8 cellular contexts compared by ENCODE assay signal in the genomic region with DNA sequence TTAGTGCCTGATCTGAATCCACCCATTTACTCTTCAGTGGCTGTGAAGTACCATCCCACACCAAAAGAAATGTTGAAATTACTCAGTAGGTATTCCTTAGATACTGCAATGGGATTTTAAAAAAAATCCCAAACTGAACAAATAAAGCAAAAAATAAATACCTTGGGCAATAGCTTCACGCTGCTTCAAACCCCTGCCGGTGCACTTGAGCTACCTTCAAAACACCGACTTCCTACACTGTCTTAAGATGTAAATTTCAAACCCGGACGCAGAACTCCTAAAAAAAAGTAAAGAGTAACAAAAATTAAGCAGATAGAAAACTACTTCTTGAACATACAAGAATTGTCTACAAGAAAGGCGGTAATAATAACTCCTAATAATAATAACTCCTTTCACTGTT. TPM values are rescaled to one million over a fixed set of nuclear protein-coding genes. Genes with fewer than 3 reads are reported as not detected.
DNase-seq lines count a peak whose midpoint lies in the region; TF ChIP-seq lines count a peak whose summit lies in the region.
"Had no signal": no experiment of that assay in that cellular context is flagged by ENCODE, and none has a peak within 500 bp of the region (broad histone marks: within the 10 kb centered on the region; RNA-seq: fewer than 3 reads in every experiment).

No MANE protein-coding gene starts in this region.

- peak overlapping the region; percentile 95 for H3K4me2 ChIP-seq in H9 (ENCODE audit: insufficient read depth, insufficient read length, low read length)

- H3K9me3 ChIP-seq in H9 (ENCODE audit: control insufficient read depth, low read depth, low read length) (no peaks in the 10 kb centered on the region), ascending aorta (no peaks in the 10 kb centered on the region), iPS-18c (ENCODE audit: control insufficient read depth, insufficient read depth, low read length) (peaks cover under 1% of the 10 kb centered on the region), skeletal muscle tissue (ENCODE audit: control insufficient read depth in 3 of 3, low read length in 3 of 3) (no peaks in the 10 kb centered on the region)
- H3K9me3 ChIP-seq: HAP-1 had no signal

- no peak overlapping the region for H2AK5ac ChIP-seq in H9 (ENCODE audit: insufficient read length, low read length)

- no peak overlapping the region for H2BK15ac ChIP-seq in H9 (ENCODE audit: low read depth, low read length)

- no peak overlapping the region for H3K23ac ChIP-seq in H9 (ENCODE audit: insufficient read length, low read depth, low read length)

- no peak overlapping the region for H2BK120ac ChIP-seq in H9 (ENCODE audit: low read depth, low read length, poor library complexity, severe bottlenecking)

- H3K36me3 ChIP-seq in ascending aorta: no peaks in the 10 kb centered on the region
- H3K36me3 ChIP-seq in skeletal muscle tissue (ENCODE audit: control insufficient read depth in 3 of 3, insufficient read depth in 3 of 3, low read length in 3 of 3): peaks cover 3 to 9% (median 5%) of the 10 kb centered on the region in 3 donors
- H3K36me3 ChIP-seq: HAP-1 had no signal

- H3K79me1 ChIP-seq in H9 (ENCODE audit: insufficient read depth, low read depth, low read length, poor library complexity, severe bottlenecking): no peaks in the 10 kb centered on the region

- no peak overlapping the region for H3T11ph ChIP-seq in H9 (ENCODE audit: low read length)

- no peak for DNase-seq in H9
- no peak for DNase-seq in ascending aorta (ENCODE audit: low spot score in 2 of 2)
- no peak for DNase-seq in middle frontal gyrus (ENCODE audit: extremely low spot score, low spot score)
- no peak for DNase-seq in NCI-H187 treated with DMSO at 0.1 percent for 48 hours (lab: John Stamatoyannopoulos, UW)
- no peak for DNase-seq in globus pallidus (ENCODE audit: low spot score)

- H3K4me3 ChIP-seq in ascending aorta (peak overlapping the region; percentile 58 to 61), iPS-18c (ENCODE audit: insufficient read depth, low read depth, low read length) (peak overlapping the region; percentile 46; the same call in 1 of the 2 replicates), skeletal muscle tissue (ENCODE audit: low read length in 3 of 3) (peak overlapping the region; percentile 71 to 84 (median 80))
- H3K4me3 ChIP-seq: HAP-1 had no signal

- no peak overlapping the region for H3K9ac ChIP-seq in H9 (ENCODE audit: extremely low read depth, insufficient read length, low read length)
- peak overlapping the region; percentile 82 to 95 (median 90) for H3K9ac ChIP-seq in skeletal muscle tissue (ENCODE audit: low read depth in 1 of 3, low read length in 3 of 3)

- no CpG with 5 or more reads among the region's 6 CpGs for WGBS in H9 (ENCODE audit: extremely low coverage, insufficient read length, low lambda C conversion rate)

- H4K5ac ChIP-seq in H9 (ENCODE audit: insufficient read length, low read depth, low read length): no peak overlapping the region

- no peak overlapping the region for H4K91ac ChIP-seq in H9 (ENCODE audit: insufficient read length, low read depth, low read length)

- no peak overlapping the region for H2BK12ac ChIP-seq in H9 (ENCODE audit: insufficient read length, low read depth, low read length)

- H4K20me1 ChIP-seq in H9 (ENCODE audit: control insufficient read depth, insufficient read depth, insufficient read length): no peaks in the 10 kb centered on the region

- intact Hi-C loops in ascending aorta (cut with DNase I): loop anchor here (5.0 kb wide), 2 partner anchors 42 to 113 kb away; no protein-coding TSS in a partner anchor

- no peaks in the 10 kb centered on the region for H3K79me2 ChIP-seq in H9 (ENCODE audit: insufficient read depth, low read length)

- TF ChIP-seq CTCF in H9 (conservative IDR thresholded peaks at IDR 0.05): no peak
- TF ChIP-seq CTCF in ascending aorta (IDR thresholded peaks at IDR 0.05): no peak

- H3K23me2 ChIP-seq in H9 (ENCODE audit: insufficient read length, low read depth, low read length, poor library complexity, severe bottlenecking): peaks cover 15% of the 10 kb centered on the region

- H3K4me1 ChIP-seq in H9 (ENCODE audit: insufficient read depth, low read length) (no peaks in the 10 kb centered on the region), ascending aorta (no peaks in the 10 kb centered on the region), skeletal muscle tissue (ENCODE audit: control insufficient read depth in 3 of 3, insufficient read depth in 3 of 3, low read length in 3 of 3) (peaks cover 9 to 14% (median 11%) of the 10 kb centered on the region in 3 donors)
- H3K4me1 ChIP-seq: HAP-1 had no signal

- H4K8ac ChIP-seq in H9 (replicated peaks; ENCODE audit: insufficient read length, low read depth, low read length): no peak overlapping the region

- no peak overlapping the region for H3K56ac ChIP-seq in H9 (ENCODE audit: insufficient read length, low read depth, low read length)

- H3K27ac Mint-ChIP-seq in H9: no peak overlapping the region

- peak overlapping the region; percentile 56 to 88 for H3K4me3 Mint-ChIP-seq in H9

- H3K36me3 Mint-ChIP-seq in H9 (ENCODE audit: insufficient read depth in 1 of 3, low read depth in 3 of 3): no peaks in the 10 kb centered on the region

- H2BK5ac ChIP-seq in H9 (ENCODE audit: insufficient read length, low read length): no peak overlapping the region

- no peak overlapping the region for H3K4ac ChIP-seq in H9 (ENCODE audit: low read depth, low read length)

- H3K14ac ChIP-seq in H9 (ENCODE audit: insufficient read depth, low read length): no peak overlapping the region

- no peak overlapping the region for H2BK20ac ChIP-seq in H9 (ENCODE audit: low read depth, low read length, poor library complexity, severe bottlenecking)

- H3K18ac ChIP-seq in H9 (ENCODE audit: insufficient read length, low read depth, low read length): no peak overlapping the region

- H3K9me3 Mint-ChIP-seq in H9: no peaks in the 10 kb centered on the region

- no peak overlapping the region for H2AFZ ChIP-seq in H9 (ENCODE audit: low read length)

- H3K4me1 Mint-ChIP-seq in H9: peaks cover 14 to 17% of the 10 kb centered on the region in 2 experiments

- H3K27me3 ChIP-seq in H9 (ENCODE audit: insufficient read depth, low read length): peaks cover 12% of the 10 kb centered on the region; the same call in 1 of the 2 replicates
- H3K27me3 ChIP-seq in ascending aorta: no peaks in the 10 kb centered on the region
- H3K27me3 ChIP-seq in skeletal muscle tissue (ENCODE audit: control insufficient read depth in 3 of 3, insufficient read depth in 3 of 3, low read length in 3 of 3): no peaks in the 10 kb centered on the region

- peaks cover 78% of the 10 kb centered on the region for H3K27me3 Mint-ChIP-seq in H9 (ENCODE audit: low read depth)

- H3K27ac ChIP-seq in H9 (ENCODE audit: insufficient read length, low read depth, low read length) (no peak overlapping the region), ascending aorta (peak overlapping the region; percentile 67 to 79), skeletal muscle tissue (ENCODE audit: low read depth, low read length) (peak overlapping the region; percentile 92)

RNA-seq across cellular contexts. Expression of gene ABCC9, which starts 0.7 kb away (rescaled TPM):
- total RNA-seq in H9 (2021): not detected in 2 replicates
- 19.8 TPM for total RNA-seq in ascending aorta
- 111 TPM for total RNA-seq in skeletal muscle tissue

Comparison
In these comparisons a context has a peak if more than half of its experiments do, and no peak if none do; other contexts are left out.
1. RNA of gene ABCC9, which starts 0.7 kb away (total RNA-seq): 111 TPM in skeletal muscle tissue (single experiment) and 19.8 TPM in ascending aorta (single experiment); not detected in H9; every median in the first group is over 10 times any median in the second.
2. Peak in every context shown above with its lines, with median percentiles within 50 percentile points of each other: H3K4me3 ChIP-seq.